Comparison of ENCODE assay signal across 10 cellular contexts in genomic region chr5:128777052-128777451, GRCh38.
DNase-seq lines count a peak whose midpoint lies in the region; ATAC-seq lines count a peak whose summit lies in the region.
"Had no signal": no experiment of that assay in that cellular context is flagged by ENCODE, and none has a peak within 500 bp of the region (broad histone marks: within the 10 kb centered on the region; RNA-seq: fewer than 3 reads in every experiment).

No MANE protein-coding gene starts in this region.

- POLR2A ChIA-PET in activated CD8-positive, alpha-beta T cell treated with anti-CD3 and anti-CD28 coated beads, Interleukin-2, amount 10 ng/mL, durations not matched to agents 7 days and 5 days (lab: Charles Lee), result no interaction called here

- H3K27me3 Mint-ChIP-seq in activated CD8-positive, alpha-beta T cell treated with anti-CD3 and anti-CD28 coated beads, Interleukin-2, amount 10 ng/mL, durations not matched to agents 7 days and 5 days (ENCODE audit: low read depth), result no peaks in the 10 kb centered on the region
- H3K27me3 Mint-ChIP-seq: stimulated activated naive CD8-positive, alpha-beta T cell treated with anti-CD3 and anti-CD28 coated beads, Interleukin-15, Interleukin-2, amounts not matched to agents 100 ng/mL and 50 ng/mL, for 24 hours had no signal

- intact Hi-C loops in left colon (cut with DNase I, micrococcal nuclease), result no loop called here

- H3K4me1 Mint-ChIP-seq in activated CD8-positive, alpha-beta T cell treated with anti-CD3 and anti-CD28 coated beads, Interleukin-2, amount 10 ng/mL, durations not matched to agents 7 days and 5 days (ENCODE audit: low read depth), result peaks cover 20% of the 10 kb centered on the region

- DNase-seq in activated CD8-positive, alpha-beta T cell treated with anti-CD3 and anti-CD28 coated beads, Interleukin-2, amount 10 ng/mL, durations not matched to agents 7 days and 5 days, result peak; percentile 24
- DNase-seq in DMS 273 treated with DMSO at 0.1 percent for 48 hours (lab: John Stamatoyannopoulos, UW), result no peak
- DNase-seq in left colon, result no peak
- no peak for DNase-seq in OCI-M1 (lab: John Stamatoyannopoulos, UW)
- DNase-seq in stimulated activated CD4-positive, alpha-beta T cell treated with anti-CD3 and anti-CD28 coated beads, Interleukin-12 subunit alpha, Interleukin-12 subunit beta, amount 100 ng/mL, for 4 hours, result no peak
- DNase-seq: amniotic stem cell had no signal

- CTCF ChIA-PET in activated CD8-positive, alpha-beta T cell treated with anti-CD3 and anti-CD28 coated beads, Interleukin-2, amount 10 ng/mL, durations not matched to agents 7 days and 5 days (lab: Charles Lee), result no interaction called here

- peak overlapping the region; percentile 31 for H3K27ac Mint-ChIP-seq in activated CD8-positive, alpha-beta T cell treated with anti-CD3 and anti-CD28 coated beads, Interleukin-2, amount 10 ng/mL, durations not matched to agents 7 days and 5 days
- H3K27ac Mint-ChIP-seq: stimulated activated naive CD8-positive, alpha-beta T cell treated with anti-CD3 and anti-CD28 coated beads, Interleukin-15, Interleukin-2, amounts not matched to agents 100 ng/mL and 50 ng/mL, for 24 hours had no signal

- ATAC-seq in GM18520 (IDR thresholded peaks at IDR 0.05; ENCODE audit: unreplicated experiment) (peak; percentile 93), GM21367 (IDR thresholded peaks at IDR 0.05; ENCODE audit: unreplicated experiment) (peak; percentile 84), HG03060 (IDR thresholded peaks at IDR 0.05; ENCODE audit: low read depth, unreplicated experiment) (peak; percentile 79), left colon (no peak)
- ATAC-seq in activated CD8-positive, alpha-beta T cell treated with anti-CD3 and anti-CD28 coated beads, Interleukin-2, amount 10 ng/mL, durations not matched to agents 7 days and 5 days, result peak; percentile 86

- H3K4me3 Mint-ChIP-seq in activated CD8-positive, alpha-beta T cell treated with anti-CD3 and anti-CD28 coated beads, Interleukin-2, amount 10 ng/mL, durations not matched to agents 7 days and 5 days, result no peak overlapping the region
- H3K4me3 Mint-ChIP-seq: stimulated activated naive CD8-positive, alpha-beta T cell treated with anti-CD3 and anti-CD28 coated beads, Interleukin-15, Interleukin-2, amounts not matched to agents 100 ng/mL and 50 ng/mL, for 24 hours had no signal

- peaks cover 4% of the 10 kb centered on the region for H3K9me3 Mint-ChIP-seq in activated CD8-positive, alpha-beta T cell treated with anti-CD3 and anti-CD28 coated beads, Interleukin-2, amount 10 ng/mL, durations not matched to agents 7 days and 5 days (ENCODE audit: insufficient read depth)

- no peaks in the 10 kb centered on the region for H3K36me3 Mint-ChIP-seq in activated CD8-positive, alpha-beta T cell treated with anti-CD3 and anti-CD28 coated beads, Interleukin-2, amount 10 ng/mL, durations not matched to agents 7 days and 5 days (ENCODE audit: low read depth)
